In genomic region chr11:66467756-66468155, GRCh38 we compare ENCODE assay signal across 8 cellular contexts. TPM values are rescaled to one million over a fixed set of nuclear protein-coding genes. Genes with fewer than 3 reads are reported as not detected.
A peak's percentile ranks its signal among the peaks of the same experiment; 100 is the strongest.
DNase-seq lines count a peak whose midpoint lies in the region; ATAC-seq, FAIRE-seq and TF ChIP-seq lines count a peak whose summit lies in the region.

No MANE protein-coding gene starts in this region.

- no peak for FAIRE-seq in urothelium cell line (lab: Jason Lieb, UNC)

- H3K36me3 Mint-ChIP-seq in activated CD8-positive, alpha-beta T cell treated with anti-CD3 and anti-CD28 coated beads, Interleukin-2, amount 10 ng/mL, durations not matched to agents 7 days and 5 days (ENCODE audit: low read depth), result peaks cover 5% of the 10 kb centered on the region
- H3K36me3 Mint-ChIP-seq in stimulated activated naive B cell treated with anti-CD40 and anti-IgM and Interleukin-4, amounts not matched to agents 10 μg/mL and 1 μg/mL and 100 μg/mL, for 72 hours, result peaks cover 0 to 6% of the 10 kb centered on the region in 2 donors

- H3K4me1 Mint-ChIP-seq in activated CD8-positive, alpha-beta T cell treated with anti-CD3 and anti-CD28 coated beads, Interleukin-2, amount 10 ng/mL, durations not matched to agents 7 days and 5 days (ENCODE audit: low read depth), result peaks cover 39% of the 10 kb centered on the region
- peaks cover 26 to 42% of the 10 kb centered on the region in 2 donors for H3K4me1 Mint-ChIP-seq in stimulated activated naive B cell treated with anti-CD40 and anti-IgM and Interleukin-4, amounts not matched to agents 10 μg/mL and 1 μg/mL and 100 μg/mL, for 72 hours

- POLR2A ChIA-PET in activated CD8-positive, alpha-beta T cell treated with anti-CD3 and anti-CD28 coated beads, Interleukin-2, amount 10 ng/mL, durations not matched to agents 7 days and 5 days (lab: Charles Lee), result interaction anchor here (4.5 kb wide), 1 partner anchor 12 kb away, joined by 22 read pairs; the partner anchor contains the start of gene DPP3

- DNase-seq in DMS153 treated with DMSO at 0.1 percent for 48 hours (lab: John Stamatoyannopoulos, UW; ENCODE audit: unreplicated experiment) (peak; percentile 42), LNCaP clone FGC (ENCODE audit: low read depth) (no peak), ureter (ENCODE audit: low spot score) (no peak), activated gamma-delta T cell (lab: John Stamatoyannopoulos, UW) (no peak), urothelium cell line (ENCODE audit: low spot score) (no peak)
- DNase-seq in activated CD8-positive, alpha-beta T cell treated with anti-CD3 and anti-CD28 coated beads, Interleukin-2, amount 10 ng/mL, durations not matched to agents 7 days and 5 days, result peak; percentile 46
- DNase-seq in stimulated activated naive B cell treated with anti-CD40 and anti-IgM and Interleukin-4, amounts not matched to agents 10 μg/mL and 1 μg/mL and 100 μg/mL, for 72 hours, result peak; percentile 37

- no peaks in the 10 kb centered on the region for H3K27me3 Mint-ChIP-seq in activated CD8-positive, alpha-beta T cell treated with anti-CD3 and anti-CD28 coated beads, Interleukin-2, amount 10 ng/mL, durations not matched to agents 7 days and 5 days (ENCODE audit: low read depth)
- no peaks in the 10 kb centered on the region for H3K27me3 Mint-ChIP-seq in stimulated activated naive B cell treated with anti-CD40 and anti-IgM and Interleukin-4, amounts not matched to agents 10 μg/mL and 1 μg/mL and 100 μg/mL, for 72 hours

- ATAC-seq in activated CD8-positive, alpha-beta T cell treated with anti-CD3 and anti-CD28 coated beads, Interleukin-2, amount 10 ng/mL, durations not matched to agents 7 days and 5 days, result no peak
- ATAC-seq in stimulated activated naive B cell treated with anti-CD40 and anti-IgM and Interleukin-4, amounts not matched to agents 10 μg/mL and 1 μg/mL and 100 μg/mL, for 72 hours (replicated peaks), result peak; percentile 53 to 60

- no peak overlapping the region for H3K9ac ChIP-seq in iPS-15b (ENCODE audit: low read depth, low read length)

- no peak for TF ChIP-seq CTCF in LNCaP clone FGC (IDR thresholded peaks at IDR 0.05; ENCODE audit: control insufficient read depth, extremely low read depth, insufficient read depth)

- CTCF ChIA-PET in activated CD8-positive, alpha-beta T cell treated with anti-CD3 and anti-CD28 coated beads, Interleukin-2, amount 10 ng/mL, durations not matched to agents 7 days and 5 days (lab: Charles Lee), result interaction anchor here (1.0 to 3.9 kb wide), 3 partner anchors 11 to 68 kb away, joined by 3 to 23 read pairs (median 16); partner anchors contain the start of gene MRPL11

- H3K9me3 Mint-ChIP-seq in activated CD8-positive, alpha-beta T cell treated with anti-CD3 and anti-CD28 coated beads, Interleukin-2, amount 10 ng/mL, durations not matched to agents 7 days and 5 days (ENCODE audit: insufficient read depth), result peaks cover 6% of the 10 kb centered on the region
- peaks cover 0 to 5% of the 10 kb centered on the region in 2 donors for H3K9me3 Mint-ChIP-seq in stimulated activated naive B cell treated with anti-CD40 and anti-IgM and Interleukin-4, amounts not matched to agents 10 μg/mL and 1 μg/mL and 100 μg/mL, for 72 hours

- no peaks in the 10 kb centered on the region for H3K9me3 ChIP-seq in iPS-15b (ENCODE audit: control insufficient read depth, insufficient read depth, low read length)

- peak overlapping the region; percentile 81 for H3K4me3 ChIP-seq in LNCaP clone FGC (ENCODE audit: low read depth, low read length)
- peak overlapping the region; percentile 40 for H3K4me3 ChIP-seq in iPS-15b (ENCODE audit: low read depth, low read length)

- H3K36me3 ChIP-seq in iPS-15b (ENCODE audit: control insufficient read depth, insufficient read depth, low read length), result peaks cover 4% of the 10 kb centered on the region

- H3K4me1 ChIP-seq in iPS-15b (ENCODE audit: control insufficient read depth, insufficient read depth, low read length), result peaks cover 10% of the 10 kb centered on the region

- H3K27me3 ChIP-seq in iPS-15b (ENCODE audit: control insufficient read depth, insufficient read depth, low read length), result no peaks in the 10 kb centered on the region

- peak overlapping the region; percentile 78 for H3K27ac Mint-ChIP-seq in activated CD8-positive, alpha-beta T cell treated with anti-CD3 and anti-CD28 coated beads, Interleukin-2, amount 10 ng/mL, durations not matched to agents 7 days and 5 days
- peak overlapping the region; percentile 94 for H3K27ac Mint-ChIP-seq in stimulated activated naive B cell treated with anti-CD40 and anti-IgM and Interleukin-4, amounts not matched to agents 10 μg/mL and 1 μg/mL and 100 μg/mL, for 72 hours

- H3K4me3 Mint-ChIP-seq in activated CD8-positive, alpha-beta T cell treated with anti-CD3 and anti-CD28 coated beads, Interleukin-2, amount 10 ng/mL, durations not matched to agents 7 days and 5 days, result peak overlapping the region; percentile 81
- peak overlapping the region; percentile 87 to 95 for H3K4me3 Mint-ChIP-seq in stimulated activated naive B cell treated with anti-CD40 and anti-IgM and Interleukin-4, amounts not matched to agents 10 μg/mL and 1 μg/mL and 100 μg/mL, for 72 hours

RNA-seq across cellular contexts. Expression of gene PELI3, which starts 1.1 kb away (rescaled TPM):
- 1 to 10 TPM; 5.1 to 5.8 TPM for total RNA-seq in activated CD8-positive, alpha-beta T cell treated with anti-CD3 and anti-CD28 coated beads, Interleukin-2, amount 10 ng/mL, durations not matched to agents 7 days and 5 days
- total RNA-seq in ureter, result 11.0 TPM

RNA-seq across cellular contexts. Expression of gene DPP3, which starts 12.5 kb away (rescaled TPM):
- 10 to 100 TPM; 73.3 to 79.1 TPM for total RNA-seq in activated CD8-positive, alpha-beta T cell treated with anti-CD3 and anti-CD28 coated beads, Interleukin-2, amount 10 ng/mL, durations not matched to agents 7 days and 5 days
- total RNA-seq in ureter, result 66.3 TPM

RNA-seq across cellular contexts. Expression of gene MRPL11, which starts 29.1 kb away (rescaled TPM):
- 100 to 1,000 TPM in 1 of 2 experiments, 10 to 100 TPM in 1; 93.7 to 100 TPM for total RNA-seq in activated CD8-positive, alpha-beta T cell treated with anti-CD3 and anti-CD28 coated beads, Interleukin-2, amount 10 ng/mL, durations not matched to agents 7 days and 5 days
- 47.0 TPM for total RNA-seq in ureter

RNA-seq across cellular contexts. Expression of gene BBS1, which starts 42.7 kb away (rescaled TPM):
- total RNA-seq in activated CD8-positive, alpha-beta T cell treated with anti-CD3 and anti-CD28 coated beads, Interleukin-2, amount 10 ng/mL, durations not matched to agents 7 days and 5 days, result 10 to 100 TPM; 10.6 to 14.0 TPM
- 59.8 TPM for total RNA-seq in ureter

RNA-seq across cellular contexts. Expression of gene NPAS4, which starts 46.9 kb away (rescaled TPM):
- under 1 TPM; 0.18 to 0.34 TPM for total RNA-seq in activated CD8-positive, alpha-beta T cell treated with anti-CD3 and anti-CD28 coated beads, Interleukin-2, amount 10 ng/mL, durations not matched to agents 7 days and 5 days
- 1.2 TPM for total RNA-seq in ureter

Comparison
In these comparisons a context has a peak if more than half of its experiments do, and no peak if none do; other contexts are left out.
1. DNase-seq: peak in DMS153 treated with DMSO at 0.1 percent for 48 hours (single experiment), activated CD8-positive, alpha-beta T cell treated with anti-CD3 and anti-CD28 coated beads, Interleukin-2, amount 10 ng/mL, durations not matched to agents 7 days and 5 days (single experiment) and stimulated activated naive B cell treated with anti-CD40 and anti-IgM and Interleukin-4, amounts not matched to agents 10 μg/mL and 1 μg/mL and 100 μg/mL, for 72 hours (single experiment); none in LNCaP clone FGC (single experiment), ureter (single experiment), activated gamma-delta T cell (single experiment) and urothelium cell line (single experiment).